ENCODE assay signal across 1 cellular context in the genomic region with DNA sequence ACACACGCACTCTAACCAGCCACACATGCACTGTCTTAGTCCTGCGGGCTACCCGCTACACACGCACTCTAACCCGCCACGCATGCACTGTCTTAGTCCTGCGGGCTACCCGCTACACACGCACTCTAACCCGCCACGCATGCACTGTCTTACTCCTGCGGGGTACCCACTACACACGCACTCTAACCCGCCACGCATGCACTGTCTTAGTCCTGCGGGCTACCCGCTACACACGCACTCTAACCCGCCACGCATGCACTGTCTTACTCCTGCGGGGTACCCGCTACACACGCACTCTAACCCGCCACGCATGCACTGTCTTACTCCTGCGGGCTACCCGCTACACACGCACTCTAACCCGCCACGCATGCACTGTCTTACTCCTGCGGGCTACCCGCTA. TPM values are rescaled to one million over a fixed set of nuclear protein-coding genes. Genes with fewer than 3 reads are reported as not detected.
"Had no signal": no experiment of that assay in that cellular context is flagged by ENCODE, and none has a peak within 500 bp of the region (broad histone marks: within the 10 kb centered on the region; RNA-seq: fewer than 3 reads in every experiment).

No MANE protein-coding gene starts in this region.

RNA-seq across cellular contexts. Expression of gene NKD1, which starts 31.2 kb away (rescaled TPM):
- polyA plus RNA-seq: immature natural killer cell had no signal
